ENCODE assay signal across 9 cellular contexts in genomic region chr17:56478836-56479447, GRCh38.
DNase-seq lines count a peak whose midpoint lies in the region; ATAC-seq and TF ChIP-seq lines count a peak whose summit lies in the region.
"Had no signal": no experiment of that assay in that cellular context is flagged by ENCODE, and none has a peak within 500 bp of the region (broad histone marks: within the 10 kb centered on the region; RNA-seq: fewer than 3 reads in every experiment).

No MANE protein-coding gene starts in this region.

- H3K36me3 ChIP-seq in CD8-positive, alpha-beta T cell (ENCODE audit: insufficient read depth, low read length), result no peaks in the 10 kb centered on the region
- H3K36me3 ChIP-seq in PC-3 (ENCODE audit: low read depth, low read length), result no peaks in the 10 kb centered on the region
- H3K36me3 ChIP-seq in tibial nerve, result no peaks in the 10 kb centered on the region

- 66 to 74% methylated on average over 7 of the region's 7 CpGs for WGBS in tibial nerve, 2 donors

- H4K20me1 ChIP-seq in PC-3 (ENCODE audit: low read length), result no peaks in the 10 kb centered on the region

- DNase-seq in CD8-positive, alpha-beta T cell, result no peak
- DNase-seq in PC-3 (peak; percentile 66), fibroblast of villous mesenchyme (ENCODE audit: low read depth) (peak; percentile 15), tibial nerve (ENCODE audit: low spot score in 2 of 2) (peak in 1 of 2 donors; percentile 28), cortex of kidney (lab: John Stamatoyannopoulos, UW) (no peak), cerebellar nuclear complex (lab: John Stamatoyannopoulos, UW) (no peak), NCI-H1048 (lab: John Stamatoyannopoulos, UW) (no peak)

- TF ChIP-seq EP300 in tibial nerve (IDR thresholded peaks at IDR 0.05), result no peak

- no peaks in the 10 kb centered on the region for H3K9me3 Mint-ChIP-seq in CD8-positive, alpha-beta T cell

- no peak overlapping the region for H3K9ac ChIP-seq in PC-3 (ENCODE audit: low read length)

- H3K4me3 Mint-ChIP-seq in CD8-positive, alpha-beta T cell, result no peak overlapping the region

- intact Hi-C loops in CD8-positive, alpha-beta T cell (cut with DNase I, micrococcal nuclease), result loop anchor here in 1 of 2 experiments (5.0 kb wide), 1 partner anchor 632 kb away; no protein-coding TSS in a partner anchor
- intact Hi-C loops in PC-3 (cut with micrococcal nuclease), result no loop called here

- H3K9me2 ChIP-seq in PC-3 (replicated peaks; ENCODE audit: low read length), result no peaks in the 10 kb centered on the region

- H3K27me3 Mint-ChIP-seq in CD8-positive, alpha-beta T cell (ENCODE audit: low read depth), result peaks cover 2% of the 10 kb centered on the region

- no peak overlapping the region for H3K4me2 ChIP-seq in PC-3 (ENCODE audit: low read length)

- H3K4me1 Mint-ChIP-seq in CD8-positive, alpha-beta T cell (ENCODE audit: low read depth), result peaks cover 4% of the 10 kb centered on the region

- CTCF ChIA-PET in CD8-positive, alpha-beta T cell (lab: Charles Lee), result interaction anchor here (0.6 to 1.0 kb wide), 4 partner anchors 11 to 634 kb away, joined by 3 to 4 read pairs (median 3); no protein-coding TSS in a partner anchor
- CTCF ChIA-PET in PC-3 (lab: Charles Lee), result no interaction called here

- ATAC-seq in CD8-positive, alpha-beta T cell, result no peak
- peak; percentile 47 for ATAC-seq in GM18909 (IDR thresholded peaks at IDR 0.05; ENCODE audit: poor library complexity, unreplicated experiment)
- peak; percentile 71 for ATAC-seq in PC-3

- H3K79me2 ChIP-seq in PC-3 (ENCODE audit: low read length), result no peaks in the 10 kb centered on the region

- no peak overlapping the region for H2AFZ ChIP-seq in PC-3 (ENCODE audit: low read length)

- BruUV-seq in PC-3 (replicated peaks; lab: Mats Ljungman, UMichigan), result no TSS peak

- H3K4me3 ChIP-seq in CD8-positive, alpha-beta T cell (ENCODE audit: low read depth, low read length), result no peak overlapping the region
- H3K4me3 ChIP-seq in PC-3 (ENCODE audit: low read length), result no peak overlapping the region
- H3K4me3 ChIP-seq in fibroblast of villous mesenchyme (ENCODE audit: low read depth, low read length), result no peak overlapping the region
- no peak overlapping the region for H3K4me3 ChIP-seq in tibial nerve
- H3K4me3 ChIP-seq: SK-N-MC had no signal

- H3F3A ChIP-seq in PC-3 (ENCODE audit: low read length, unreplicated experiment), result no peaks in the 10 kb centered on the region

- no peaks in the 10 kb centered on the region for H3K9me3 ChIP-seq in CD8-positive, alpha-beta T cell (ENCODE audit: low read length)
- no peaks in the 10 kb centered on the region for H3K9me3 ChIP-seq in PC-3 (ENCODE audit: low read length)
- H3K9me3 ChIP-seq in tibial nerve, result no peaks in the 10 kb centered on the region

- H3K36me3 Mint-ChIP-seq in CD8-positive, alpha-beta T cell, result no peaks in the 10 kb centered on the region

- H3K4me1 ChIP-seq in CD8-positive, alpha-beta T cell (ENCODE audit: insufficient read depth, low read length), result no peaks in the 10 kb centered on the region
- H3K4me1 ChIP-seq in PC-3 (ENCODE audit: insufficient read depth, low read length) (no peaks in the 10 kb centered on the region), tibial nerve (no peaks in the 10 kb centered on the region)

- no peak overlapping the region for H3K27ac Mint-ChIP-seq in CD8-positive, alpha-beta T cell

- TF ChIP-seq CTCF in CD8-positive, alpha-beta T cell (IDR thresholded peaks at IDR 0.05), result peak; percentile 55
- TF ChIP-seq CTCF in PC-3 (conservative IDR thresholded peaks at IDR 0.05; ENCODE audit: low read depth, low read length) (peak; percentile 86), fibroblast of villous mesenchyme (IDR thresholded peaks at IDR 0.05; ENCODE audit: insufficient read depth, low read depth, low read length) (peak; percentile 44), tibial nerve (IDR thresholded peaks at IDR 0.05) (peak in 4 of 5 experiments; percentile 15 to 57 (median 28))

- H3K27ac ChIP-seq in CD8-positive, alpha-beta T cell (ENCODE audit: low read depth, low read length), result no peak overlapping the region
- H3K27ac ChIP-seq in PC-3 (ENCODE audit: low read length) (no peak overlapping the region), tibial nerve (no peak overlapping the region)
- H3K27ac ChIP-seq: SK-N-MC had no signal

- TF ChIP-seq POLR2A in tibial nerve (IDR thresholded peaks at IDR 0.05), result no peak

- POLR2A ChIA-PET in CD8-positive, alpha-beta T cell (lab: Charles Lee), result no interaction called here
- POLR2A ChIA-PET in PC-3 (lab: Charles Lee; ENCODE audit: unreplicated experiment), result no interaction called here

- H3K27me3 ChIP-seq in CD8-positive, alpha-beta T cell (ENCODE audit: insufficient read depth, low read length), result no peaks in the 10 kb centered on the region
- H3K27me3 ChIP-seq in PC-3 (ENCODE audit: low read length) (peaks cover 49% of the 10 kb centered on the region), tibial nerve (no peaks in the 10 kb centered on the region)

Comparison
In these comparisons a context has a peak if more than half of its experiments do, and no peak if none do; other contexts are left out.
1. DNase-seq: peak in PC-3 (single experiment) and fibroblast of villous mesenchyme (single experiment); none in CD8-positive, alpha-beta T cell (0 of 7), cortex of kidney (single experiment), cerebellar nuclear complex (0 of 2) and NCI-H1048 (single experiment).
2. CTCF ChIP-seq: peak in every context shown above with its lines; median percentile 86 in PC-3; 55 in CD8-positive, alpha-beta T cell; 44 in fibroblast of villous mesenchyme; 28 in tibial nerve.